25 cellular contexts compared by ENCODE assay signal in the genomic region with DNA sequence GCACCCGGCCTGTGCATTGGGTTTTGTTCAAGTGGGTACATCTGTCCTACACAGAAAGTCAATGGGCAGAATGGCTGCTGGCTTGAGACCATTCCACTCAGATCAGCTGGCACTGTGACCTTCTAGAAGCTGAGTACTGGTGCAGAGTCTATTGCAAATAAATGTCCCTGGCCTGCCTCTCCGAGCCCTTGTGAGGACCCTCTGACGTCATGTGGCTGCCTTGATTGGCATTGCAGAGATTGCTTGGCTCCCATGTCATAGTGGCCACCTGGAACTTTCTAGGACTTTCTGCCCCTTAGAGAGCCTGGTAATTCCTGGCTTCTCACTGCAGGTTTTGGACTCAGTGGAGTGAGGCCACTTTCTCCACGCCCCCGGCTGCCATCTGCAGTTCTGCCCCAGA.
"Had no signal": no experiment of that assay in that cellular context is flagged by ENCODE, and none has a peak within 500 bp of the region (broad histone marks: within the 10 kb centered on the region; RNA-seq: fewer than 3 reads in every experiment).

No MANE protein-coding gene starts in this region.

- H3K36me3 ChIP-seq: stomach, suprapubic skin, thoracic aorta, thyroid gland, tibial artery, tibial nerve, transverse colon, upper lobe of left lung, upper lobe of right lung, uterus, vagina had no signal

- H3K27ac ChIP-seq: stomach, suprapubic skin, testis, thoracic aorta, thyroid gland, tibial artery, tibial nerve, transverse colon, upper lobe of left lung, upper lobe of right lung, uterus, vagina had no signal

- DNase-seq: stimulated activated CD4-positive, alpha-beta T cell treated with anti-CD3 and anti-CD28 coated beads, Interleukin-2, amount 100 ng/mL, for 48 hours; stimulated activated CD4-positive, alpha-beta T cell treated with anti-CD3 and anti-CD28 coated beads, Interleukin-4, amount 100 ng/mL, for 1 hour; stimulated activated CD4-positive, alpha-beta T cell treated with anti-CD3 and anti-CD28 coated beads, Interleukin-4, amount 100 ng/mL, for 24 hours; stimulated activated CD4-positive, alpha-beta T cell treated with anti-CD3 and anti-CD28 coated beads, Interleukin-4, amount 100 ng/mL, for 4 hours; stimulated activated CD8-positive, alpha-beta memory T cell treated with anti-CD3 and anti-CD28 coated beads, Interleukin-4, amount 100 ng/mL, for 48 hours; stimulated activated naive B cell treated with anti-CD40 and anti-IgM and Interleukin-4, amounts not matched to agents 10 μg/mL and 1 μg/mL and 100 μg/mL, for 72 hours; stimulated activated naive CD4-positive, alpha-beta T cell; stimulated activated naive CD4-positive, alpha-beta T cell treated with Interleukin-2 at 50 U/mL for 16 hours; stimulated activated naive CD8-positive, alpha-beta T cell treated with anti-CD3 and anti-CD28 coated beads, Interleukin-15, amount 100 ng/mL, for 72 hours; stimulated activated naive CD8-positive, alpha-beta T cell treated with anti-CD3 and anti-CD28 coated beads, Interleukin-15, Interleukin-2, amounts not matched to agents 100 U/mL and 50 U/mL, for 24 hours; stomach; testis; thyroid gland; tibial artery; transverse colon; trophoblast cell; upper lobe of left lung; upper lobe of right lung; uterus had no signal

- H3K27me3 ChIP-seq: testis, thyroid gland, transverse colon, upper lobe of left lung, uterus, vagina had no signal

- FAIRE-seq: urothelium cell line had no signal

- ATAC-seq: stimulated activated effector memory CD8-positive, alpha-beta T cell treated with anti-CD3 and anti-CD28 coated beads, Interleukin-12 subunit alpha, Interleukin-12 subunit beta, amount 100 ng/mL, for 72 hours; stimulated activated naive CD8-positive, alpha-beta T cell treated with anti-CD3 and anti-CD28 coated beads, Interleukin-15, amount 100 ng/mL, for 72 hours; stimulated activated naive CD8-positive, alpha-beta T cell treated with anti-CD3 and anti-CD28 coated beads, Interleukin-15, Interleukin-2, amounts not matched to agents 100 U/mL and 50 U/mL, for 24 hours; upper lobe of right lung had no signal

- H3K9me3 ChIP-seq: stomach, suprapubic skin, testis, thoracic aorta, thyroid gland, tibial artery, tibial nerve, transverse colon, upper lobe of left lung, upper lobe of right lung, uterus, vagina had no signal

- H3K4me1 ChIP-seq: stomach, suprapubic skin, testis, thyroid gland, tibial artery, tibial nerve, transverse colon, upper lobe of left lung, upper lobe of right lung, uterus, vagina had no signal

- H3K4me3 ChIP-seq: stomach, suprapubic skin, testis, thoracic aorta, thyroid gland, tibial artery, tibial nerve, transverse colon, upper lobe of left lung, upper lobe of right lung, uterus, vagina had no signal
